17 cellular contexts compared by ENCODE assay signal in the genomic region with DNA sequence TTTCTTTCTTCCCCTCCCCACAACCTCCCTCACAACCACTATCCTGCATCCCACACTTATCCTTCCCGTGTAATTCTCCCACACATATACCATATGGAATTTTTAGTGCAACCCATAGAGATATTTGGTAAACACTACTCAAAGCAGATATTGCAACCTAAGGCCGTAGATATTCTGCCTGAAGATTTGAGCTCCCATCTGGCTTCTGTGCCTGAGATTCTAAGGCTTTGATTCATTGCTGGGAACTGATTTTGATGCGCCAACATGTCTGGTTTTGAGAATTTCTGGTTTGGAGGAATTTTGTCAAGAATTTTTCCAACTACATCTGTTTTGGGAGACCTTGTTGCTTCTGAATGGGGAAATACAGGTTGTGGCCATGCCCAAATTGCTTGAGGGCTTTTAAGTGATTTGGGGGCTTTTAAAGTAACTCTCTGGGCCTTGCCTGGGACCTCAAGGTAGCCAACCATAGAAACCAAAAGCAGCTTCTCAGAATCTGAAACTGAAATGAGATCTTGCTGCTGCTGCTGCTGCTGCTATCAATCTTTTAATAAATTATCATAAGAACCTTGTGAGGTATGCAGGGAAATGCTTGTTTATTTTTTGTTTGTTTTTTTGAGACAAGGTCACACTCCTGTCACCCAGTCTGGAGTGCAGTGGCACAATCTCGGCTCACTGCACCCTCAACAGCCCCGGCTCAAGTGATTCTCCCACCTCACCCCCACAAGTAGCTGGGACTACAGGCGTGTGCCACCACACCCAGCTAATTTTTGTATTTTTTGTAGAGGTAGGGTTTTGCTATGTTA. TPM values are rescaled to one million over a fixed set of nuclear protein-coding genes. Genes with fewer than 3 reads are reported as not detected.
DNase-seq lines count a peak whose midpoint lies in the region; ATAC-seq and TF ChIP-seq lines count a peak whose summit lies in the region.
"Had no signal": no experiment of that assay in that cellular context is flagged by ENCODE, and none has a peak within 500 bp of the region (broad histone marks: within the 10 kb centered on the region; RNA-seq: fewer than 3 reads in every experiment).

No MANE protein-coding gene starts in this region.

- H3K4me3 ChIP-seq in heart left ventricle (no peak overlapping the region), thyroid gland (replicated peaks in 1 of 3) (no peak overlapping the region), suprapubic skin (no peak overlapping the region)

- TF ChIP-seq POLR2A in heart left ventricle (IDR thresholded peaks at IDR 0.05) (no peak), thyroid gland (IDR thresholded peaks at IDR 0.05) (no peak), suprapubic skin (IDR thresholded peaks at IDR 0.05) (no peak)

- no peaks in the 10 kb centered on the region for H3K27me3 ChIP-seq in heart left ventricle
- no peaks in the 10 kb centered on the region for H3K27me3 ChIP-seq in thyroid gland
- H3K27me3 ChIP-seq in suprapubic skin, result no peaks in the 10 kb centered on the region

- no peaks in the 10 kb centered on the region for H3K36me3 ChIP-seq in heart left ventricle
- H3K36me3 ChIP-seq in thyroid gland, result no peaks in the 10 kb centered on the region
- H3K36me3 ChIP-seq in suprapubic skin, result peaks cover 2% of the 10 kb centered on the region

- TF ChIP-seq CTCF in heart left ventricle (IDR thresholded peaks at IDR 0.05) (no peak), thyroid gland (IDR thresholded peaks at IDR 0.05) (no peak), suprapubic skin (IDR thresholded peaks at IDR 0.05) (no peak)

- DNase-seq in heart left ventricle, result no peak
- DNase-seq in left cardiac atrium, result no peak
- DNase-seq in thyroid gland, result peak; percentile 55 to 67
- DNase-seq in SHP77 (lab: John Stamatoyannopoulos, UW), result no peak
- no peak for DNase-seq in suprapubic skin (ENCODE audit: low spot score in 2 of 2)
- DNase-seq in mesenteric fat pad (ENCODE audit: low spot score), result no peak
- DNase-seq: activated T-cell treated with anti-CD3 and anti-CD28 coated beads, Interleukin-2, amount 50 U/mL, for 24 hours; Calu3; IMR-90; left colon; natural killer cell; NCI-H187 had no signal

- 80 to 86% (median 83%) methylated on average over 6 of the region's 6 CpGs for WGBS in heart left ventricle, 4 donors
- 60 to 65% methylated on average over 6 of the region's 6 CpGs for WGBS in thyroid gland, 2 donors
- WGBS in suprapubic skin, result 90% methylated on average over 6 of the region's 6 CpGs

- intact Hi-C loops in heart left ventricle (cut with DNase I) (no loop called here), left cardiac atrium (cut with DNase I) (no loop called here), thyroid gland (cut with DNase I) (no loop called here)

- ATAC-seq in heart left ventricle (no peak), left cardiac atrium (no peak), GM21576 (IDR thresholded peaks at IDR 0.05; ENCODE audit: unreplicated experiment) (peak; percentile 63), HG03135 (IDR thresholded peaks at IDR 0.05; ENCODE audit: unreplicated experiment) (peak; percentile 78)
- ATAC-seq: activated CD4-positive, CD25-positive, alpha-beta regulatory T cell treated with anti-CD3 and anti-CD28 coated beads, Interleukin-2, amount 50 U/mL, for 24 hours; left colon; natural killer cell had no signal

- peaks cover 0 to 77% (median 25%) of the 10 kb centered on the region in 12 donors for H3K4me1 ChIP-seq in heart left ventricle
- peaks cover 41 to 52% of the 10 kb centered on the region in 2 donors for H3K4me1 ChIP-seq in thyroid gland
- peaks cover 2% of the 10 kb centered on the region for H3K4me1 ChIP-seq in suprapubic skin

- no peak for TF ChIP-seq EP300 in suprapubic skin (IDR thresholded peaks at IDR 0.05)

- H3K27ac ChIP-seq in heart left ventricle, result peak overlapping the region in 11 of 12 donors; percentile 11 to 87 (median 69)
- peak overlapping the region; percentile 47 to 85 (median 77) for H3K27ac ChIP-seq in thyroid gland
- no peak overlapping the region for H3K27ac ChIP-seq in suprapubic skin

- H3K9me3 ChIP-seq in heart left ventricle (no peaks in the 10 kb centered on the region), thyroid gland (no peaks in the 10 kb centered on the region), suprapubic skin (no peaks in the 10 kb centered on the region)

RNA-seq across cellular contexts. Expression of a gene that starts 36.2 kb away (rescaled TPM):
- total RNA-seq in heart left ventricle (under 1 TPM in 1 of 9 donors, not detected in 8; 0.59 TPM), left cardiac atrium (under 1 TPM in 1 of 2 donors, not detected in 1; 0.62 TPM), thyroid gland (not detected), suprapubic skin (not detected), mesenteric fat pad (1.5 TPM)
- polyA plus RNA-seq in heart left ventricle, result not detected
- total RNA-seq: IMR-90, sciatic nerve, subcutaneous adipose tissue had no signal

Comparison
In these comparisons a context has a peak if more than half of its experiments do, and no peak if none do; other contexts are left out.
1. ATAC-seq: peak in GM21576 (single experiment) and HG03135 (single experiment); none in heart left ventricle (0 of 4) and left cardiac atrium (0 of 2).
2. DNase-seq: peak in thyroid gland (2 of 2); none in heart left ventricle (0 of 5), left cardiac atrium (single experiment), SHP77 (0 of 2), suprapubic skin (0 of 2) and mesenteric fat pad (single experiment).